Comparison of ENCODE assay signal across 22 cellular contexts in genomic region chr12:98733667-98734350, GRCh38.
DNase-seq lines count a peak whose midpoint lies in the region; TF ChIP-seq lines count a peak whose summit lies in the region.
"Had no signal": no experiment of that assay in that cellular context is flagged by ENCODE, and none has a peak within 500 bp of the region (broad histone marks: within the 10 kb centered on the region; RNA-seq: fewer than 3 reads in every experiment).

No MANE protein-coding gene starts in this region.

- H3K4me2 ChIP-seq in PC-9: no peak overlapping the region
- H3K4me2 ChIP-seq: GM23338, KMS-11 had no signal

- no peak overlapping the region for H2AFZ ChIP-seq in PC-9
- H2AFZ ChIP-seq: GM23338 had no signal

- H4K20me1 ChIP-seq in PC-9 (ENCODE audit: insufficient read depth): no peaks in the 10 kb centered on the region

- H3K9me2 ChIP-seq in PC-9 (ENCODE audit: insufficient read depth): no peaks in the 10 kb centered on the region

- no peaks in the 10 kb centered on the region for H3F3A ChIP-seq in PC-9 (ENCODE audit: insufficient read depth, low read depth)

- H3K4me1 ChIP-seq in HEK293 (ENCODE audit: control insufficient read depth, insufficient read depth, low read length) (peaks cover 12% of the 10 kb centered on the region; the same call in 1 of the 2 replicates), adipocyte (ENCODE audit: control insufficient read depth, insufficient read depth, low read length) (peaks cover 8% of the 10 kb centered on the region), Peyer's patch (no peaks in the 10 kb centered on the region), PC-9 (replicated peaks; ENCODE audit: insufficient read depth) (no peaks in the 10 kb centered on the region)
- H3K4me1 ChIP-seq: HAP-1 had no signal

- no peak overlapping the region for H3K9ac ChIP-seq in adipocyte (ENCODE audit: low read length)
- H3K9ac ChIP-seq: KMS-11 had no signal

- TF ChIP-seq POLR2A in Peyer's patch (IDR thresholded peaks at IDR 0.05): no peak

- BruUV-seq in PC-9 (replicated peaks; lab: Mats Ljungman, UMichigan): no TSS peak

- DNase-seq in ELR (ENCODE audit: low read depth): peak; percentile 23
- peak; percentile 52 for DNase-seq in adipocyte (ENCODE audit: low read depth)
- DNase-seq in fibroblast of peridontal ligament (ENCODE audit: extremely low read depth): peak; percentile 49
- DNase-seq in Peyer's patch: no peak
- no peak for DNase-seq in GM19238 (ENCODE audit: insufficient read length, low spot score)
- no peak for DNase-seq in PC-9
- DNase-seq: CD4-positive, alpha-beta T cell; COR-L47; DMS79 treated with DMSO at 0.1 percent for 48 hours; MV-4-11; NCI-H1105 treated with DMSO at 0.1 percent for 48 hours; NCI-H1694; NCI-H2081; NCI-H2171; NCI-H524 treated with DMSO at 0.1 percent for 48 hours; NCI-H82; SHP77 had no signal

- intact Hi-C loops in PC-9 (cut with micrococcal nuclease; ENCODE audit: unreplicated experiment): no loop called here

- no peaks in the 10 kb centered on the region for H3K79me2 ChIP-seq in PC-9 (ENCODE audit: low read depth)

- no peak overlapping the region for H3K27ac ChIP-seq in HEK293 (ENCODE audit: extremely low read depth, low read depth, low read length)
- H3K27ac ChIP-seq in Peyer's patch: no peak overlapping the region
- H3K27ac ChIP-seq in PC-9: no peak overlapping the region
- H3K27ac ChIP-seq: KMS-11 had no signal

- TF ChIP-seq CTCF in HEK293 (tag by site-specific recombination; IDR thresholded peaks at IDR 0.05) (no peak), Peyer's patch (IDR thresholded peaks at IDR 0.05) (no peak), PC-9 (conservative IDR thresholded peaks at IDR 0.05) (no peak)

- H3K27me3 ChIP-seq in adipocyte (replicated peaks; ENCODE audit: control insufficient read depth, insufficient read depth, low read length) (no peaks in the 10 kb centered on the region), Peyer's patch (no peaks in the 10 kb centered on the region), PC-9 (ENCODE audit: insufficient read depth, low read depth) (peaks cover under 1% of the 10 kb centered on the region; the same call in 1 of the 2 replicates)

- no peaks in the 10 kb centered on the region for H3K9me3 ChIP-seq in HEK293 (ENCODE audit: control insufficient read depth, insufficient read depth, low read depth, low read length)
- H3K9me3 ChIP-seq in adipocyte (ENCODE audit: control insufficient read depth, low read length): no peaks in the 10 kb centered on the region
- no peaks in the 10 kb centered on the region for H3K9me3 ChIP-seq in Peyer's patch
- H3K9me3 ChIP-seq in PC-9 (ENCODE audit: insufficient read depth, low read depth): no peaks in the 10 kb centered on the region
- H3K9me3 ChIP-seq: HAP-1 had no signal

- H3K4me3 ChIP-seq in HEK293 (ENCODE audit: low read depth, low read length) (no peak overlapping the region), adipocyte (ENCODE audit: low read length) (no peak overlapping the region), Peyer's patch (no peak overlapping the region), PC-9 (no peak overlapping the region)
- H3K4me3 ChIP-seq: GM12878, GM23338, HAP-1 had no signal

- POLR2A ChIA-PET in HEK293 (lab: Yijun Ruan, JAX): no interaction called here
- POLR2A ChIA-PET in PC-9 (lab: Charles Lee; ENCODE audit: unreplicated experiment): no interaction called here

- CTCF ChIA-PET in HEK293 (lab: Yijun Ruan, JAX): interaction anchor here (0.6 to 1.4 kb wide), 2 partner anchors 10 to 129 kb away, joined by 4 to 7 read pairs; no protein-coding TSS in a partner anchor
- CTCF ChIA-PET in PC-9 (lab: Charles Lee): no interaction called here

- H3K36me3 ChIP-seq in HEK293 (ENCODE audit: control insufficient read depth in 2 of 2, insufficient read depth in 1 of 2, low read length in 2 of 2): peaks cover 9 to 42% of the 10 kb centered on the region in 2 experiments; a peak in 2 of 3 replicates
- peaks cover 21% of the 10 kb centered on the region for H3K36me3 ChIP-seq in adipocyte (ENCODE audit: control insufficient read depth, insufficient read depth, low read length, severe bottlenecking)
- H3K36me3 ChIP-seq in Peyer's patch: peaks cover 0 to 51% (median 0%) of the 10 kb centered on the region in 3 donors
- H3K36me3 ChIP-seq in PC-9 (ENCODE audit: low read depth): no peaks in the 10 kb centered on the region
- H3K36me3 ChIP-seq: HAP-1 had no signal

TF ChIP-seq in HEK293, 187 proteins besides CTCF, POLR2A, EP300 and RAD21:
- TF ChIP-seq ZNF610 (tag by site-specific recombination; IDR thresholded peaks at IDR 0.05; ENCODE audit: borderline replicate concordance) (no peak), PRDM1 (tag by site-specific recombination; IDR thresholded peaks at IDR 0.05) (peak; percentile 52; the same call in 1 of the 2 replicates)

Comparison
In these comparisons a context has a peak if more than half of its experiments do, and no peak if none do; other contexts are left out.
1. DNase-seq: peak in ELR (single experiment), adipocyte (single experiment) and fibroblast of peridontal ligament (single experiment); none in Peyer's patch (0 of 3), GM19238 (single experiment) and PC-9 (0 of 2).